ENCODE assay signal across 8 cellular contexts in genomic region chr7:23357190-23358093, GRCh38. TPM values are rescaled to one million over a fixed set of nuclear protein-coding genes. Genes with fewer than 3 reads are reported as not detected.
DNase-seq lines count a peak whose midpoint lies in the region; ATAC-seq, FAIRE-seq and TF ChIP-seq lines count a peak whose summit lies in the region.

No MANE protein-coding gene starts in this region.

- H4K20me1 ChIP-seq in PC-3 (ENCODE audit: low read length), result no peaks in the 10 kb centered on the region
- H4K20me1 ChIP-seq in fibroblast of lung (ENCODE audit: control insufficient read depth, extremely low read depth, insufficient read depth, low read length), result no peaks in the 10 kb centered on the region

- no peaks in the 10 kb centered on the region for H3K27me3 ChIP-seq in PC-3 (ENCODE audit: low read length)
- no peaks in the 10 kb centered on the region for H3K27me3 ChIP-seq in fibroblast of lung (ENCODE audit: control insufficient read depth, insufficient read depth, low read length)

- no peaks in the 10 kb centered on the region for H3K36me3 ChIP-seq in PC-3 (ENCODE audit: low read depth, low read length)
- H3K36me3 ChIP-seq in fibroblast of lung (ENCODE audit: control insufficient read depth, insufficient read depth, low read length), result no peaks in the 10 kb centered on the region

- peak; percentile 89 for FAIRE-seq in H54 (lab: Jason Lieb, UNC)

- no peak for TF ChIP-seq POLR2A in H54 (IDR thresholded peaks at IDR 0.05; ENCODE audit: low read depth, low read length)

- peaks cover 18% of the 10 kb centered on the region for H3K36me3 Mint-ChIP-seq in type B pancreatic cell

- H3K4me3 ChIP-seq in PC-3 (ENCODE audit: low read length) (peak overlapping the region; percentile 54; the same call in 1 of the 2 replicates), fibroblast of lung (replicated peaks in 1 of 4; ENCODE audit: control extremely low read depth in 1 of 4, insufficient read depth in 1 of 4, low read depth in 3 of 4, low read length in 4 of 4) (no peak overlapping the region)

- intact Hi-C loops in PC-3 (cut with micrococcal nuclease), result loop anchor here (1.0 to 2.0 kb wide), 6 partner anchors 58 to 188 kb away; partner anchors contain the start of gene MALSU1

- H3K4me1 ChIP-seq in PC-3 (ENCODE audit: insufficient read depth, low read length), result peaks cover 38% of the 10 kb centered on the region
- no peaks in the 10 kb centered on the region for H3K4me1 ChIP-seq in fibroblast of lung (ENCODE audit: control insufficient read depth, extremely low read depth, insufficient read depth, low read length)

- H3K4me2 ChIP-seq in PC-3 (ENCODE audit: low read length) (peak overlapping the region; percentile 75), fibroblast of lung (ENCODE audit: extremely low read depth, insufficient read depth, low read length) (peak overlapping the region; percentile 29)

- H3K27ac Mint-ChIP-seq in type B pancreatic cell, result peak overlapping the region; percentile 70

- H3K9me3 Mint-ChIP-seq in type B pancreatic cell, result no peaks in the 10 kb centered on the region

- TF ChIP-seq CTCF in PC-3 (conservative IDR thresholded peaks at IDR 0.05; ENCODE audit: low read depth, low read length) (peak; percentile 75), fibroblast of lung (conservative IDR thresholded peaks at IDR 0.05 in 1 of 2, IDR thresholded peaks at IDR 0.05 in 1 of 2; ENCODE audit: low read depth in 1 of 2, low read length in 2 of 2) (no peak), type B pancreatic cell (conservative IDR thresholded peaks at IDR 0.05) (peak; percentile 66)

- H3K79me2 ChIP-seq in PC-3 (ENCODE audit: low read length) (no peaks in the 10 kb centered on the region), fibroblast of lung (ENCODE audit: control insufficient read depth, insufficient read depth, low read length) (no peaks in the 10 kb centered on the region)

- H2AFZ ChIP-seq in PC-3 (ENCODE audit: low read length), result 0 out of 2 replicates have a peak overlapping the region, but pooled peaks have one; percentile 7
- H2AFZ ChIP-seq in fibroblast of lung (ENCODE audit: low read length), result no peak overlapping the region

- peak overlapping the region; percentile 49 for H3K4me3 Mint-ChIP-seq in type B pancreatic cell

- DNase-seq in NCI-H345 (lab: John Stamatoyannopoulos, UW), result peak; percentile 7
- DNase-seq in NCI-H345 treated with DMSO at 0.1 percent for 48 hours (lab: John Stamatoyannopoulos, UW; ENCODE audit: unreplicated experiment), result no peak
- DNase-seq in H54 (ENCODE audit: insufficient read length, low spot score), result peak; percentile 54
- DNase-seq in PC-3, result peak; percentile 87
- peak; percentile 66 to 72 for DNase-seq in fibroblast of lung (ENCODE audit: low read depth in 2 of 2)
- no peak for DNase-seq in type B pancreatic cell (ENCODE audit: extremely low spot score, unreplicated experiment)
- DNase-seq in stimulated activated CD4-positive, alpha-beta T cell treated with anti-CD3 and anti-CD28 coated beads, Interleukin-4, amount 100 ng/mL, for 4 hours, result no peak

- ATAC-seq in PC-3 (peak; percentile 85), HG02623 (IDR thresholded peaks at IDR 0.05; ENCODE audit: unreplicated experiment) (no peak)

- H3F3A ChIP-seq in PC-3 (ENCODE audit: low read length, unreplicated experiment), result peaks cover 7% of the 10 kb centered on the region

- H3K9me2 ChIP-seq in PC-3 (replicated peaks; ENCODE audit: low read length), result no peaks in the 10 kb centered on the region

- H3K27me3 Mint-ChIP-seq in type B pancreatic cell, result no peaks in the 10 kb centered on the region

- no peaks in the 10 kb centered on the region for H3K9me3 ChIP-seq in PC-3 (ENCODE audit: low read length)
- H3K9me3 ChIP-seq in fibroblast of lung (ENCODE audit: control insufficient read depth, insufficient read depth, low read depth, low read length), result no peaks in the 10 kb centered on the region

- no TSS peak for BruUV-seq in PC-3 (replicated peaks; lab: Mats Ljungman, UMichigan)

- H3K27ac ChIP-seq in PC-3 (ENCODE audit: low read length), result peak overlapping the region; percentile 85
- no peak overlapping the region for H3K27ac ChIP-seq in fibroblast of lung (ENCODE audit: insufficient read depth, low read length)

- H3K4me1 Mint-ChIP-seq in type B pancreatic cell (ENCODE audit: unreplicated experiment), result peaks cover 20% of the 10 kb centered on the region

- CTCF ChIA-PET in PC-3 (lab: Charles Lee), result interaction anchor here (0.6 to 1.9 kb wide), 11 partner anchors 8 to 187 kb away, joined by 3 to 36 read pairs (median 4); no protein-coding TSS in a partner anchor

- POLR2A ChIA-PET in PC-3 (lab: Charles Lee; ENCODE audit: unreplicated experiment), result interaction anchor here (0.6 kb wide), 2 partner anchors 182 to 190 kb away, joined by 3 to 13 read pairs; no protein-coding TSS in a partner anchor

- peak overlapping the region; percentile 61 for H3K9ac ChIP-seq in PC-3 (ENCODE audit: low read length)
- no peak overlapping the region for H3K9ac ChIP-seq in fibroblast of lung (ENCODE audit: insufficient read depth, low read length)

RNA-seq across cellular contexts. Expression of gene MALSU1, which starts 58.3 kb away (rescaled TPM):
- total RNA-seq in PC-3 (2014; rRNA removed) (284 and 306 TPM in 2 replicates), fibroblast of lung (77.6 and 85.0 TPM in 2 replicates), type B pancreatic cell (ENCODE audit: low replicate concordance) (50.0 and 50.5 TPM in 2 replicates)
- polyA plus RNA-seq in fibroblast of lung, result 54.8 and 73.2 TPM in 2 replicates
- polyA plus RNA-seq in fibroblast of lung (2012), result 82.9 and 96.7 TPM in 2 replicates
- polyA minus RNA-seq in fibroblast of lung (ENCODE audit: low replicate concordance), result 4.6 and 16.1 TPM in 2 replicates

Comparison
In these comparisons a context has a peak if more than half of its experiments do, and no peak if none do; other contexts are left out.
1. DNase-seq: peak in NCI-H345 (single experiment), H54 (single experiment), PC-3 (single experiment) and fibroblast of lung (2 of 2); none in NCI-H345 treated with DMSO at 0.1 percent for 48 hours (single experiment), type B pancreatic cell (single experiment) and stimulated activated CD4-positive, alpha-beta T cell treated with anti-CD3 and anti-CD28 coated beads, Interleukin-4, amount 100 ng/mL, for 4 hours (0 of 2).
2. CTCF ChIP-seq: peak in PC-3 (single experiment) and type B pancreatic cell (single experiment); none in fibroblast of lung (0 of 2).